12 cellular contexts compared by ENCODE assay signal in the genomic region with DNA sequence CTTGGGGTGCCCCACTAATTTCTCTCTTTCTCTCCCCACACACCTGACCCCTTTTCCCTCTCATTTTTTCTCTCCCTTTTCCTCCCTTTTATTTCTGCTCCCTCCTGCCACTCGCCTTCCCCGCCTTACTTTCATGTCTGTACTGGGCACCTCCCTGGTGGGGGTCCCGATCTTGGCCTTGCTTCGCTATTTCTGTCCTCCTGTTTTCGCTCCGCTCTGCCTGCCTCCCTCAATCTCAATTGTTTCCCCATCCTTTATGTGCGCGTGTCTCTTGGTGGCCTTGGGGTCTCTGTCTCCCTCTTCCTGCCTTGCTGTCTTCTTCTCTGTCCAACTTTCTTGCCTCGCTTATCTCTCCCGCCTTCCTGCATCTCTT. TPM values are rescaled to one million over a fixed set of nuclear protein-coding genes. Genes with fewer than 3 reads are reported as not detected.
DNase-seq lines count a peak whose midpoint lies in the region; ATAC-seq lines count a peak whose summit lies in the region.
"Had no signal": no experiment of that assay in that cellular context is flagged by ENCODE, and none has a peak within 500 bp of the region (broad histone marks: within the 10 kb centered on the region; RNA-seq: fewer than 3 reads in every experiment).

No MANE protein-coding gene starts in this region.

- 0 out of 2 replicates have a peak, but pooled peaks cover 2% of the 10 kb centered on the region for H3K27me3 ChIP-seq in ACC112 (ENCODE audit: insufficient read depth, low read length)
- H3K27me3 ChIP-seq in H7 (ENCODE audit: control insufficient read depth, insufficient read depth, low read length) = peaks cover 53% of the 10 kb centered on the region
- peaks cover 45% of the 10 kb centered on the region for H3K27me3 ChIP-seq in iPS-15b (ENCODE audit: control insufficient read depth, insufficient read depth, low read length)

- ATAC-seq in activated T-helper 17 cell treated with anti-CD3 and anti-CD28 coated beads, Interleukin-2, amount 50 U/mL, for 72 hours (replicated peaks) = no peak
- ATAC-seq in HG03108 (IDR thresholded peaks at IDR 0.05; ENCODE audit: unreplicated experiment) (no peak), HG02678 (IDR thresholded peaks at IDR 0.05; ENCODE audit: unreplicated experiment) (no peak), HG02840 (IDR thresholded peaks at IDR 0.05; ENCODE audit: low FRiP score, unreplicated experiment) (no peak), HG03571 (IDR thresholded peaks at IDR 0.05; ENCODE audit: unreplicated experiment) (no peak)

- H3K27me3 Mint-ChIP-seq in activated T-helper 17 cell treated with anti-CD3 and anti-CD28 coated beads, Interleukin-2, amount 50 U/mL, for 72 hours = peaks cover 32% of the 10 kb centered on the region

- no peaks in the 10 kb centered on the region for H3K79me2 ChIP-seq in ACC112 (ENCODE audit: control insufficient read depth, insufficient read depth, low read length, unreplicated experiment)

- H3K4me3 ChIP-seq in ACC112 (ENCODE audit: low read depth, low read length) (peak overlapping the region; percentile 81), H7 (ENCODE audit: insufficient read depth, low read depth, low read length) (peak overlapping the region; percentile 54; the same call in 1 of the 2 replicates), iPS-15b (ENCODE audit: low read depth, low read length) (peak overlapping the region; percentile 77)
- H3K4me3 ChIP-seq: colonic mucosa had no signal

- H3K27ac ChIP-seq in ACC112 (ENCODE audit: low read depth, low read length) = no peak overlapping the region
- H3K27ac ChIP-seq: colonic mucosa had no signal

- no peak overlapping the region for H3K9ac ChIP-seq in iPS-15b (ENCODE audit: low read depth, low read length)

- no peak overlapping the region for H2AFZ ChIP-seq in ACC112 (ENCODE audit: low read length, unreplicated experiment)

- peaks cover 4% of the 10 kb centered on the region for H3K9me3 Mint-ChIP-seq in activated T-helper 17 cell treated with anti-CD3 and anti-CD28 coated beads, Interleukin-2, amount 50 U/mL, for 72 hours

- H3K27ac Mint-ChIP-seq in activated T-helper 17 cell treated with anti-CD3 and anti-CD28 coated beads, Interleukin-2, amount 50 U/mL, for 72 hours = peak overlapping the region; percentile 87

- no peaks in the 10 kb centered on the region for H3K36me3 Mint-ChIP-seq in activated T-helper 17 cell treated with anti-CD3 and anti-CD28 coated beads, Interleukin-2, amount 50 U/mL, for 72 hours (ENCODE audit: low read depth)

- no peak for DNase-seq in H7
- DNase-seq: activated CD8-positive, alpha-beta memory T cell treated with anti-CD3 and anti-CD28 coated beads for 24 hours; colonic mucosa; NCI-H187 had no signal

- H3K4me1 Mint-ChIP-seq in activated T-helper 17 cell treated with anti-CD3 and anti-CD28 coated beads, Interleukin-2, amount 50 U/mL, for 72 hours = peaks cover 33% of the 10 kb centered on the region

- H3K4me3 Mint-ChIP-seq in activated T-helper 17 cell treated with anti-CD3 and anti-CD28 coated beads, Interleukin-2, amount 50 U/mL, for 72 hours = peak overlapping the region; percentile 87

- H3K36me3 ChIP-seq in ACC112 (ENCODE audit: insufficient read depth, low read length) (no peaks in the 10 kb centered on the region), H7 (replicated peaks; ENCODE audit: control insufficient read depth, insufficient read depth, low read length) (no peaks in the 10 kb centered on the region), iPS-15b (ENCODE audit: control insufficient read depth, insufficient read depth, low read length) (no peaks in the 10 kb centered on the region)
- H3K36me3 ChIP-seq: colonic mucosa had no signal

- H3K4me1 ChIP-seq in ACC112 (ENCODE audit: control insufficient read depth, insufficient read depth, low read length, unreplicated experiment) = peaks cover 14% of the 10 kb centered on the region
- H3K4me1 ChIP-seq in iPS-15b (ENCODE audit: control insufficient read depth, insufficient read depth, low read length) = peaks cover 8% of the 10 kb centered on the region
- H3K4me1 ChIP-seq: colonic mucosa had no signal

- H3K9me3 ChIP-seq in iPS-15b (ENCODE audit: control insufficient read depth, insufficient read depth, low read length) = no peaks in the 10 kb centered on the region
- H3K9me3 ChIP-seq: colonic mucosa had no signal

RNA-seq across cellular contexts. Expression of a gene that starts 3.8 kb away (rescaled TPM):
- total RNA-seq in H7 (2014; rRNA removed; shearing (Covaris generic)) = 4.4 and 4.8 TPM in 2 replicates
- total RNA-seq in activated T-helper 17 cell treated with anti-CD3 and anti-CD28 coated beads, Interleukin-2, amount 50 U/mL, for 72 hours = 1 to 10 TPM in 1 of 2 donors, under 1 TPM in 1; 0.28 to 1.2 TPM

RNA-seq across cellular contexts. Expression of a gene that starts 5.9 kb away (rescaled TPM):
- 110 and 111 TPM in 2 replicates for total RNA-seq in H7 (2014; rRNA removed; shearing (Covaris generic))
- total RNA-seq in activated T-helper 17 cell treated with anti-CD3 and anti-CD28 coated beads, Interleukin-2, amount 50 U/mL, for 72 hours = 10 to 100 TPM; 73.8 to 97.0 TPM

RNA-seq across cellular contexts. Expression of a gene that starts 33.1 kb away (rescaled TPM):
- not detected in 2 replicates for total RNA-seq in H7 (2014; rRNA removed; shearing (Covaris generic))
- total RNA-seq in activated T-helper 17 cell treated with anti-CD3 and anti-CD28 coated beads, Interleukin-2, amount 50 U/mL, for 72 hours = not detected
- total RNA-seq: colonic mucosa, urinary bladder had no signal

RNA-seq across cellular contexts. Expression of a gene that starts 33.5 kb away (rescaled TPM):
- total RNA-seq in H7 (2014; rRNA removed; shearing (Covaris generic)) = 11.5 and 17.4 TPM in 2 replicates
- 10 to 100 TPM; 20.5 to 33.7 TPM for total RNA-seq in activated T-helper 17 cell treated with anti-CD3 and anti-CD28 coated beads, Interleukin-2, amount 50 U/mL, for 72 hours

RNA-seq across cellular contexts. Expression of a gene that starts 48.5 kb away (rescaled TPM):
- total RNA-seq in H7 (2014; rRNA removed; shearing (Covaris generic)) = 80.6 and 97.8 TPM in 2 replicates
- 10 to 100 TPM; 34.9 to 72.9 TPM for total RNA-seq in activated T-helper 17 cell treated with anti-CD3 and anti-CD28 coated beads, Interleukin-2, amount 50 U/mL, for 72 hours
